18 cellular contexts compared by ENCODE assay signal in genomic region chr22:29606320-29606719, GRCh38. TPM values are rescaled to one million over a fixed set of nuclear protein-coding genes. Genes with fewer than 3 reads are reported as not detected.
DNase-seq lines count a peak whose midpoint lies in the region; ATAC-seq and TF ChIP-seq lines count a peak whose summit lies in the region.
"Had no signal": no experiment of that assay in that cellular context is flagged by ENCODE, and none has a peak within 500 bp of the region (broad histone marks: within the 10 kb centered on the region; RNA-seq: fewer than 3 reads in every experiment).

No MANE protein-coding gene starts in this region.

- H3K4me1 Mint-ChIP-seq in CD4-positive, alpha-beta T cell (ENCODE audit: low read depth), result peaks cover 50% of the 10 kb centered on the region

- no peak overlapping the region for H3K27ac ChIP-seq in CD4-positive, alpha-beta T cell (ENCODE audit: low read depth, low read length)
- 0 out of 2 replicates have a peak overlapping the region, but pooled peaks have one; percentile 19 for H3K27ac ChIP-seq in DND-41 (ENCODE audit: low read length)
- H3K27ac ChIP-seq in RWPE1, result peak overlapping the region; percentile 12; the same call in 1 of the 2 replicates
- H3K27ac ChIP-seq: coronary artery, heart right ventricle had no signal

- H3K36me3 Mint-ChIP-seq in CD4-positive, alpha-beta T cell (ENCODE audit: low read depth), result peaks cover 29% of the 10 kb centered on the region

- POLR2A ChIA-PET in CD4-positive, alpha-beta T cell (lab: Charles Lee), result interaction anchor here (2.8 kb wide), 1 partner anchor 52 kb away, joined by 32 read pairs; the partner anchor contains the start of gene THOC5
- POLR2A ChIA-PET in RWPE1 (lab: Yijun Ruan, JAX; ENCODE audit: low non-redundant PET), result interaction anchor here (1.0 kb wide), 1 partner anchor 14 kb away, joined by 4 read pairs; no protein-coding TSS in a partner anchor

- H3K9ac ChIP-seq in DND-41 (ENCODE audit: low read depth, low read length), result 0 out of 2 replicates have a peak overlapping the region, but pooled peaks have one; percentile 96

- no peak for ATAC-seq in CD4-positive, alpha-beta T cell (ENCODE audit: poor library complexity)
- ATAC-seq in DND-41 (ENCODE audit: insufficient read depth, low read depth) (no peak), Right ventricle myocardium inferior (no peak), HG03025 (IDR thresholded peaks at IDR 0.05; ENCODE audit: low FRiP score, unreplicated experiment) (no peak)
- ATAC-seq: heart right ventricle had no signal

- H3K9me3 Mint-ChIP-seq in CD4-positive, alpha-beta T cell, result no peaks in the 10 kb centered on the region
- H3K9me3 Mint-ChIP-seq: activated B cell treated with CpG ODN at 0.5 μM for 24 hours; CD8-positive, alpha-beta memory T cell had no signal

- peaks cover 15% of the 10 kb centered on the region for H4K20me1 ChIP-seq in DND-41 (ENCODE audit: insufficient read depth, low read length)

- peaks cover 27% of the 10 kb centered on the region for H3K36me3 ChIP-seq in DND-41 (ENCODE audit: insufficient read depth, low read length)

- H3K9me3 ChIP-seq in CD4-positive, alpha-beta T cell (ENCODE audit: control insufficient read depth, low read length), result no peaks in the 10 kb centered on the region
- no peaks in the 10 kb centered on the region for H3K9me3 ChIP-seq in DND-41 (ENCODE audit: insufficient read depth, low read length, severe bottlenecking)

- no peak for DNase-seq in CD4-positive, alpha-beta T cell
- DNase-seq in DND-41, result no peak
- DNase-seq in RWPE1 (ENCODE audit: low spot score), result no peak
- peak; percentile 29 for DNase-seq in iPS-NIHi7 (ENCODE audit: extremely low spot score)
- no peak for DNase-seq in head of caudate nucleus
- DNase-seq in Right ventricle myocardium inferior (ENCODE audit: missing footprints), result no peak
- DNase-seq in activated effector memory CD4-positive, alpha-beta T cell treated with anti-CD3 and anti-CD28 coated beads, Interleukin-2, amount 50 U/mL, for 16 hours, result no peak
- DNase-seq: activated B cell treated with CpG ODN at 0.5 μM for 24 hours; activated CD8-positive, alpha-beta memory T cell treated with anti-CD3 and anti-CD28 coated beads for 24 hours; CD8-positive, alpha-beta memory T cell; heart right ventricle; NCI-H1417 treated with DMSO at 0.1 percent for 48 hours; NCI-H526; retina; SHP77 treated with DMSO at 0.1 percent for 48 hours; stimulated activated CD4-positive, alpha-beta T cell treated with anti-CD3 and anti-CD28 coated beads, Interleukin-12 subunit alpha, Interleukin-12 subunit beta, amount 100 ng/mL, for 4 hours had no signal

- H3K79me2 ChIP-seq in DND-41 (ENCODE audit: insufficient read depth, low read length), result peaks cover 73% of the 10 kb centered on the region

- H3K27me3 Mint-ChIP-seq in CD4-positive, alpha-beta T cell, result no peaks in the 10 kb centered on the region
- H3K27me3 Mint-ChIP-seq: activated B cell treated with CpG ODN at 0.5 μM for 24 hours; CD8-positive, alpha-beta memory T cell had no signal

- no peaks in the 10 kb centered on the region for H3K27me3 ChIP-seq in CD4-positive, alpha-beta T cell (ENCODE audit: control insufficient read depth, insufficient read depth, low read length)
- H3K27me3 ChIP-seq in DND-41 (ENCODE audit: insufficient read depth, low read length, poor library complexity), result no peaks in the 10 kb centered on the region
- H3K27me3 ChIP-seq: heart right ventricle had no signal

- H3K27ac Mint-ChIP-seq in CD4-positive, alpha-beta T cell, result no peak overlapping the region
- H3K27ac Mint-ChIP-seq: activated B cell treated with CpG ODN at 0.5 μM for 24 hours had no signal

- peak overlapping the region; percentile 85; the same call in 1 of the 2 replicates for H3K4me2 ChIP-seq in DND-41 (ENCODE audit: insufficient read depth, low read length)

- 0 out of 4 replicates have a peak overlapping the region, but pooled peaks of 1 of the 2 experiments have one; percentile 18 for H3K4me3 ChIP-seq in DND-41 (ENCODE audit: low read depth in 1 of 2, low read length in 2 of 2)
- H3K4me3 ChIP-seq: coronary artery, heart right ventricle had no signal

- CTCF ChIA-PET in CD4-positive, alpha-beta T cell (lab: Charles Lee), result interaction anchor here (1.2 to 2.4 kb wide), 4 partner anchors 17 to 277 kb away, joined by 3 to 14 read pairs (median 4); no protein-coding TSS in a partner anchor
- CTCF ChIA-PET in RWPE1 (lab: Yijun Ruan, JAX), result interaction anchor here (0.8 kb wide), 1 partner anchor 17 kb away, joined by 3 read pairs; no protein-coding TSS in a partner anchor

- H3K4me1 ChIP-seq in DND-41 (ENCODE audit: insufficient read depth, low read length), result peaks cover 33% of the 10 kb centered on the region

- H3K4me3 Mint-ChIP-seq in CD4-positive, alpha-beta T cell, result peak overlapping the region; percentile 51
- H3K4me3 Mint-ChIP-seq: activated B cell treated with CpG ODN at 0.5 μM for 24 hours had no signal

- no peak overlapping the region for H2AFZ ChIP-seq in DND-41 (ENCODE audit: low read depth, low read length)

- intact Hi-C loops in CD4-positive, alpha-beta T cell (cut with DNase I, micrococcal nuclease), result no loop called here
- intact Hi-C loops in head of caudate nucleus (cut with DNase I), result loop anchor here (10.0 kb wide), 1 partner anchor 52 kb away; the partner anchor contains the start of gene THOC5
- intact Hi-C loops in Right ventricle myocardium inferior (cut with DNase I), result no loop called here

- TF ChIP-seq CTCF in CD4-positive, alpha-beta T cell (IDR thresholded peaks at IDR 0.05), result no peak
- TF ChIP-seq CTCF in DND-41 (IDR thresholded peaks at IDR 0.05; ENCODE audit: borderline replicate concordance, extremely low read depth, low read length, poor library complexity, severe bottlenecking), result no peak
- no peak for TF ChIP-seq CTCF in RWPE1 (conservative IDR thresholded peaks at IDR 0.05; ENCODE audit: low read depth)

RNA-seq across cellular contexts. Expression of gene NF2, which starts 2.9 kb away (rescaled TPM):
- 10 to 100 TPM; 23.1 to 24.5 TPM for total RNA-seq in CD4-positive, alpha-beta T cell
- 49.0 TPM for total RNA-seq in Right ventricle myocardium inferior

RNA-seq across cellular contexts. Expression of gene NIPSNAP1, which starts 25.4 kb away (rescaled TPM):
- 10 to 100 TPM; 17.8 to 20.5 TPM for total RNA-seq in CD4-positive, alpha-beta T cell
- total RNA-seq in Right ventricle myocardium inferior, result 15.1 TPM

RNA-seq across cellular contexts. Expression of gene THOC5, which starts 52.8 kb away (rescaled TPM):
- total RNA-seq in CD4-positive, alpha-beta T cell, result 10 to 100 TPM; 27.1 to 32.9 TPM
- total RNA-seq in Right ventricle myocardium inferior, result 46.5 TPM
